ENCODE assay signal across 2 cellular contexts in genomic region chr1:165833358-165833757, GRCh38.
TF ChIP-seq lines count a peak whose summit lies in the region.

No MANE protein-coding gene starts in this region.

TF ChIP-seq in HepG2, 621 proteins besides CTCF, POLR2A, EP300 and RAD21:
- TF ChIP-seq POLR2G (IDR thresholded peaks at IDR 0.05; ENCODE audit: low read depth, low read length), result no peak
- peak; percentile 13 for TF ChIP-seq TEAD3 (CRISPR knock-in tag; optimal IDR thresholded peaks at IDR 0.05; ENCODE audit: borderline replicate concordance)

TF ChIP-seq in WTC11, 78 proteins besides CTCF, POLR2A, EP300 and RAD21:
- TF ChIP-seq NR3C1 (CRISPR knock-in tag; conservative IDR thresholded peaks at IDR 0.05; ENCODE audit: low read depth) (no peak), TP53 (CRISPR knock-in tag; IDR thresholded peaks at IDR 0.05) (no peak), USF1 (CRISPR knock-in tag; IDR thresholded peaks at IDR 0.05) (no peak), MLX (CRISPR knock-in tag; IDR thresholded peaks at IDR 0.05) (no peak), SMAD4 (CRISPR knock-in tag; IDR thresholded peaks at IDR 0.05) (no peak), CDX4 (CRISPR knock-in tag; IDR thresholded peaks at IDR 0.05; ENCODE audit: borderline replicate concordance) (no peak)
TF ChIP-seq in WTC11: peak in this region for 0.
